In the genomic region with DNA sequence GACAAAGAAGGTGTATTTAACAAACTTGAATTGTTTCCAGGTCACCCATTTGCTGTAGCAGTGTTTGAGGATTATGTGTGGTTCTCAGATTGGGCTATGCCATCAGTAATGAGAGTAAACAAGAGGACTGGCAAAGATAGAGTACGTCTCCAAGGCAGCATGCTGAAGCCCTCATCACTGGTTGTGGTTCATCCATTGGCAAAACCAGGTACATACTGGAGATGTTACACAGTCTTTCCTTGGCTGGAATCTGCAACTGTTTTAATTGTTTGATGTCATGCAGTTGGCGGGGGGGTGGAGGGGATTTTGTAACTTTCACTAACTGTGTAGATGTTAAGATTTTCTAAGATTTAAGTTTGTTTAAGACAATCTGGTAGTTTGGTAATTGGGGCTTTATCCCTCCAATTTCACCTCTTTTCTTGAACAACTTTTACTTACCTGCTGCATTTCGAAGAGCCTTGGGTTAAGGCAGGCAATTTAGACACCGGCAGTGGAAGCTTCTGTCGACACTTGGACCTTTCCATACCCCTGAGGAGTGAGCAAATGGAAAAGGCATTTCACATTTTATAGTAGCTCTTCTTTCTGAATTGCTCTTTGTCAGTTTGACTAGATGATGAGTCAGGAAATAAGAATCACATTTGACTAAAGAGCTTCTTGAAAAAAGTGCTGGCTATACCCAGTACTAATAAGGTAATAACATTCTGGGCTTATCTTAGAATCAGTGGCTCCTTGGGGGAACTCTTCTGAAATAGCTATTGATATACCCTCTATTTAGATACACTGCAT, we compare ENCODE assay signal across 13 cellular contexts.
DNase-seq lines count a peak whose midpoint lies in the region; ATAC-seq, FAIRE-seq and TF ChIP-seq lines count a peak whose summit lies in the region.
"Had no signal": no experiment of that assay in that cellular context is flagged by ENCODE, and none has a peak within 500 bp of the region (broad histone marks: within the 10 kb centered on the region; RNA-seq: fewer than 3 reads in every experiment).

No MANE protein-coding gene starts in this region.

- H3K9ac ChIP-seq in kidney (ENCODE audit: low read length in 2 of 2): no peak overlapping the region

- no peak overlapping the region for H3K4me3 ChIP-seq in RWPE2 (ENCODE audit: severe bottlenecking)
- H3K4me3 ChIP-seq in kidney (ENCODE audit: low read length in 2 of 2): no peak overlapping the region
- H3K4me3 ChIP-seq in left lung: no peak overlapping the region
- H3K4me3 ChIP-seq: cardiac muscle cell, right lobe of liver, thoracic aorta had no signal

- H3K4me1 ChIP-seq in RWPE2 (ENCODE audit: insufficient read depth, poor library complexity, severe bottlenecking) (peaks cover 12% of the 10 kb centered on the region), kidney (ENCODE audit: control insufficient read depth in 1 of 2, insufficient read depth in 1 of 2, low read depth in 1 of 2, low read length in 2 of 2) (no peaks in the 10 kb centered on the region), left lung (no peaks in the 10 kb centered on the region)
- H3K4me1 ChIP-seq: right lobe of liver had no signal

- H3K27me3 ChIP-seq in RWPE2 (ENCODE audit: insufficient read depth, poor library complexity, severe bottlenecking): no peaks in the 10 kb centered on the region
- no peaks in the 10 kb centered on the region for H3K27me3 ChIP-seq in left lung
- H3K27me3 ChIP-seq: cardiac muscle cell, right lobe of liver had no signal

- peak; percentile 91 for ATAC-seq in RWPE2 (ENCODE audit: low read depth)
- no peak for ATAC-seq in left lung
- no peak for ATAC-seq in GM21360 (IDR thresholded peaks at IDR 0.05; ENCODE audit: unreplicated experiment)
- ATAC-seq: naive thymus-derived CD4-positive, alpha-beta T cell; right lobe of liver had no signal

- no peak for TF ChIP-seq CTCF in RWPE2 (IDR thresholded peaks at IDR 0.05; ENCODE audit: poor library complexity, severe bottlenecking)
- TF ChIP-seq CTCF in kidney (IDR thresholded peaks at IDR 0.05; ENCODE audit: borderline replicate concordance, extremely low read depth, insufficient read depth): no peak
- TF ChIP-seq CTCF in left lung (IDR thresholded peaks at IDR 0.05): no peak

- DNase-seq in GM04503 (ENCODE audit: low read depth): peak; percentile 69
- no peak for DNase-seq in RWPE2 (ENCODE audit: low spot score)
- peak; percentile 59 for DNase-seq in fibroblast of peridontal ligament (ENCODE audit: extremely low read depth)
- DNase-seq in renal cortical epithelial cell (ENCODE audit: low read depth): peak; percentile 75
- DNase-seq in kidney: no peak
- no peak for DNase-seq in stimulated activated naive CD4-positive, alpha-beta T cell treated with Interleukin-2 at 50 U/mL for 16 hours (lab: John Stamatoyannopoulos, UW)
- no peak for DNase-seq in left lung
- DNase-seq: activated CD4-positive, alpha-beta T cell treated with anti-CD3 and anti-CD28 coated beads, Interleukin-2, amount 50 U/mL, for 1 hour; naive thymus-derived CD4-positive, alpha-beta T cell; right lobe of liver had no signal

- intact Hi-C loops in kidney (cut with DNase I): no loop called here
- intact Hi-C loops in left lung (cut with DNase I): no loop called here

- FAIRE-seq in kidney (lab: Jason Lieb, UNC): no peak

- H3K9me3 ChIP-seq in RWPE2 (ENCODE audit: severe bottlenecking) (no peaks in the 10 kb centered on the region), kidney (ENCODE audit: control insufficient read depth in 1 of 2, low read length in 2 of 2) (no peaks in the 10 kb centered on the region), left lung (no peaks in the 10 kb centered on the region)
- H3K9me3 ChIP-seq: right lobe of liver, thoracic aorta had no signal

- H3K27ac ChIP-seq in RWPE2 (ENCODE audit: poor library complexity, severe bottlenecking) (peak overlapping the region; percentile 73), kidney (ENCODE audit: low read depth in 2 of 2, low read length in 2 of 2) (no peak overlapping the region), left lung (no peak overlapping the region)
- H3K27ac ChIP-seq: cardiac muscle cell, right lobe of liver, thoracic aorta had no signal

- H3K36me3 ChIP-seq in RWPE2 (ENCODE audit: low read depth) (no peaks in the 10 kb centered on the region), kidney (ENCODE audit: control insufficient read depth in 1 of 2, insufficient read depth in 2 of 2, low read length in 2 of 2) (no peaks in the 10 kb centered on the region), left lung (no peaks in the 10 kb centered on the region)
- H3K36me3 ChIP-seq: cardiac muscle cell, right lobe of liver, thoracic aorta had no signal

Comparison
In these comparisons a context has a peak if more than half of its experiments do, and no peak if none do; other contexts are left out.
1. DNase-seq: peak in GM04503 (single experiment), fibroblast of peridontal ligament (single experiment) and renal cortical epithelial cell (single experiment); none in RWPE2 (single experiment), kidney (single experiment), stimulated activated naive CD4-positive, alpha-beta T cell treated with Interleukin-2 at 50 U/mL for 16 hours (single experiment) and left lung (0 of 2).